15 cellular contexts compared by ENCODE assay signal in the genomic region with DNA sequence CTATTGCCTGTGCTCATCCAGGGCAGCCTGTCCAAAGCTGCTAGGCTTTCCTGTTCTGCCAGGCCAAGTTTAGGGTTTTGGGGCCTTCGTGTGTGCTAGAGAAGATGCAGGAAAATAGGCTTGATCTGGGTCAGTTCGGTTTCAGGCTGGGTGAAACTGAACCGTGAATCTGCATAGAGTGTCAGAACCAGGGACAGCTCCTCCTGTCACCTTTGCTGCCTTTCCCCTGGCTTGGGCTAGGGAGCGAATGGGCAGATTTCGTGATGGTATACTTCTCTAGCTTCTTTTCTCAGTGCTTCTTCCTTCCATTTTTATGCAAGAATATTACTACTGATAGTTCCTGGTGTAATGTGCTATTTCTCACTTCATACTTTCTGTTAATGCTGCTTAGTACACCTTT.
DNase-seq lines count a peak whose midpoint lies in the region; ATAC-seq and TF ChIP-seq lines count a peak whose summit lies in the region.
"Had no signal": no experiment of that assay in that cellular context is flagged by ENCODE, and none has a peak within 500 bp of the region (broad histone marks: within the 10 kb centered on the region; RNA-seq: fewer than 3 reads in every experiment).

No MANE protein-coding gene starts in this region.

- H3K36me3 Mint-ChIP-seq in effector memory CD8-positive, alpha-beta T cell (ENCODE audit: insufficient read depth) = no peaks in the 10 kb centered on the region
- H3K36me3 Mint-ChIP-seq: naive B cell had no signal

- H2AFZ ChIP-seq in DND-41 (ENCODE audit: low read depth, low read length) = no peak overlapping the region

- no peak overlapping the region for H3K27ac Mint-ChIP-seq in effector memory CD8-positive, alpha-beta T cell
- H3K27ac Mint-ChIP-seq: naive B cell; stimulated activated naive CD8-positive, alpha-beta T cell treated with anti-CD3 and anti-CD28 coated beads, Interleukin-15, amount 100 ng/mL, for 72 hours; T-helper 1 cell treated with Interleukin-12 subunit alpha and Interleukin-12 subunit beta and Interleukin-4 antibody, amounts not matched to agents 30 μg/mL and 1 μg/mL, for 36 hours had no signal

- peak; percentile 44 for DNase-seq in DND-41
- DNase-seq in amniotic epithelial cell (ENCODE audit: low read depth) = peak; percentile 37
- DNase-seq in islet precursor cell = peak; percentile 69
- DNase-seq in HuH-7 (ENCODE audit: low spot score) = no peak
- no peak for DNase-seq in effector memory CD8-positive, alpha-beta T cell
- DNase-seq: DMS79 treated with DMSO at 0.1 percent for 48 hours; naive B cell; NCI-H2081 treated with DMSO at 0.1 percent for 48 hours; NK-92 treated with Interleukin-12 subunit alpha and Interleukin-12 subunit beta, amount 100 ng/mL, for 24 hours; stimulated activated naive CD8-positive, alpha-beta T cell treated with anti-CD3 and anti-CD28 coated beads, Interleukin-15, amount 100 ng/mL, for 72 hours had no signal

- H3K4me1 Mint-ChIP-seq in effector memory CD8-positive, alpha-beta T cell (ENCODE audit: low read depth in 2 of 2) = peaks cover 0 to 1% of the 10 kb centered on the region in 2 donors

- H3K9ac ChIP-seq in DND-41 (ENCODE audit: low read depth, low read length) = no peak overlapping the region

- no peaks in the 10 kb centered on the region for H3K36me3 ChIP-seq in DND-41 (ENCODE audit: insufficient read depth, low read length)

- H3K9me3 ChIP-seq in DND-41 (ENCODE audit: insufficient read depth, low read length, severe bottlenecking) = no peaks in the 10 kb centered on the region

- ATAC-seq in DND-41 (ENCODE audit: insufficient read depth, low read depth) (peak; percentile 79), HG03196 (IDR thresholded peaks at IDR 0.05; ENCODE audit: unreplicated experiment) (no peak), GM21526 (IDR thresholded peaks at IDR 0.05; ENCODE audit: low FRiP score, unreplicated experiment) (no peak)
- no peak for ATAC-seq in effector memory CD8-positive, alpha-beta T cell (replicated peaks)
- ATAC-seq: sciatic nerve; stimulated activated naive CD8-positive, alpha-beta T cell treated with anti-CD3 and anti-CD28 coated beads, Interleukin-15, amount 100 ng/mL, for 72 hours had no signal

- H3K9me3 Mint-ChIP-seq in effector memory CD8-positive, alpha-beta T cell = no peaks in the 10 kb centered on the region
- H3K9me3 Mint-ChIP-seq: naive B cell; stimulated activated naive CD8-positive, alpha-beta T cell treated with anti-CD3 and anti-CD28 coated beads, Interleukin-15, amount 100 ng/mL, for 72 hours; T-helper 1 cell treated with Interleukin-12 subunit alpha and Interleukin-12 subunit beta and Interleukin-4 antibody, amounts not matched to agents 30 μg/mL and 1 μg/mL, for 36 hours had no signal

- H3K79me2 ChIP-seq in DND-41 (ENCODE audit: insufficient read depth, low read length) = no peaks in the 10 kb centered on the region

- H3K4me2 ChIP-seq in DND-41 (ENCODE audit: insufficient read depth, low read length) = no peak overlapping the region

- no peak for TF ChIP-seq EP300 in Ishikawa (IDR thresholded peaks at IDR 0.05; ENCODE audit: borderline replicate concordance)

- TF ChIP-seq RAD21 in Ishikawa (IDR thresholded peaks at IDR 0.05; ENCODE audit: low read depth) = no peak

- no peaks in the 10 kb centered on the region for H3K27me3 ChIP-seq in DND-41 (ENCODE audit: insufficient read depth, low read length, poor library complexity)

- no peak overlapping the region for H3K4me3 ChIP-seq in DND-41 (ENCODE audit: low read depth in 1 of 2, low read length in 2 of 2)

- H3K4me3 Mint-ChIP-seq in effector memory CD8-positive, alpha-beta T cell = no peak overlapping the region
- H3K4me3 Mint-ChIP-seq: naive B cell; stimulated activated naive CD8-positive, alpha-beta T cell treated with anti-CD3 and anti-CD28 coated beads, Interleukin-15, amount 100 ng/mL, for 72 hours; T-helper 1 cell treated with Interleukin-12 subunit alpha and Interleukin-12 subunit beta and Interleukin-4 antibody, amounts not matched to agents 30 μg/mL and 1 μg/mL, for 36 hours had no signal

- no peaks in the 10 kb centered on the region for H3K4me1 ChIP-seq in DND-41 (ENCODE audit: insufficient read depth, low read length)

- no peak for TF ChIP-seq CTCF in DND-41 (IDR thresholded peaks at IDR 0.05; ENCODE audit: borderline replicate concordance, extremely low read depth, low read length, poor library complexity, severe bottlenecking)

- H4K20me1 ChIP-seq in DND-41 (ENCODE audit: insufficient read depth, low read length) = no peaks in the 10 kb centered on the region

- no peak overlapping the region for H3K27ac ChIP-seq in DND-41 (ENCODE audit: low read length)

- H3K27me3 Mint-ChIP-seq in effector memory CD8-positive, alpha-beta T cell = peaks cover 0 to 3% of the 10 kb centered on the region in 2 donors
- H3K27me3 Mint-ChIP-seq: stimulated activated naive CD8-positive, alpha-beta T cell treated with anti-CD3 and anti-CD28 coated beads, Interleukin-15, amount 100 ng/mL, for 72 hours had no signal

TF ChIP-seq in Ishikawa, 13 proteins besides CTCF, POLR2A, EP300 and RAD21:
- TF ChIP-seq, protein P1, sequence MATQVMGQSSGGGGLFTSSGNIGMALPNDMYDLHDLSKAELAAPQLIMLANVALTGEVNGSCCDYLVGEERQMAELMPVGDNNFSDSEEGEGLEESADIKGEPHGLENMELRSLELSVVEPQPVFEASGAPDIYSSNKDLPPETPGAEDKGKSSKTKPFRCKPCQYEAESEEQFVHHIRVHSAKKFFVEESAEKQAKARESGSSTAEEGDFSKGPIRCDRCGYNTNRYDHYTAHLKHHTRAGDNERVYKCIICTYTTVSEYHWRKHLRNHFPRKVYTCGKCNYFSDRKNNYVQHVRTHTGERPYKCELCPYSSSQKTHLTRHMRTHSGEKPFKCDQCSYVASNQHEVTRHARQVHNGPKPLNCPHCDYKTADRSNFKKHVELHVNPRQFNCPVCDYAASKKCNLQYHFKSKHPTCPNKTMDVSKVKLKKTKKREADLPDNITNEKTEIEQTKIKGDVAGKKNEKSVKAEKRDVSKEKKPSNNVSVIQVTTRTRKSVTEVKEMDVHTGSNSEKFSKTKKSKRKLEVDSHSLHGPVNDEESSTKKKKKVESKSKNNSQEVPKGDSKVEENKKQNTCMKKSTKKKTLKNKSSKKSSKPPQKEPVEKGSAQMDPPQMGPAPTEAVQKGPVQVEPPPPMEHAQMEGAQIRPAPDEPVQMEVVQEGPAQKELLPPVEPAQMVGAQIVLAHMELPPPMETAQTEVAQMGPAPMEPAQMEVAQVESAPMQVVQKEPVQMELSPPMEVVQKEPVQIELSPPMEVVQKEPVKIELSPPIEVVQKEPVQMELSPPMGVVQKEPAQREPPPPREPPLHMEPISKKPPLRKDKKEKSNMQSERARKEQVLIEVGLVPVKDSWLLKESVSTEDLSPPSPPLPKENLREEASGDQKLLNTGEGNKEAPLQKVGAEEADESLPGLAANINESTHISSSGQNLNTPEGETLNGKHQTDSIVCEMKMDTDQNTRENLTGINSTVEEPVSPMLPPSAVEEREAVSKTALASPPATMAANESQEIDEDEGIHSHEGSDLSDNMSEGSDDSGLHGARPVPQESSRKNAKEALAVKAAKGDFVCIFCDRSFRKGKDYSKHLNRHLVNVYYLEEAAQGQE (IDR thresholded peaks at IDR 0.05; ENCODE audit: low read depth) = peak; percentile 92
- TF ChIP-seq ZBTB7A (IDR thresholded peaks at IDR 0.05; ENCODE audit: low read depth) (no peak), CREB1 (IDR thresholded peaks at IDR 0.05; ENCODE audit: low read depth) (no peak), TAF1 (IDR thresholded peaks at IDR 0.05; ENCODE audit: low read depth) (no peak)

Comparison
In these comparisons a context has a peak if more than half of its experiments do, and no peak if none do; other contexts are left out.
1. DNase-seq: peak in DND-41 (single experiment), amniotic epithelial cell (single experiment) and islet precursor cell (single experiment); none in HuH-7 (single experiment) and effector memory CD8-positive, alpha-beta T cell (0 of 3).